In the genomic region with DNA sequence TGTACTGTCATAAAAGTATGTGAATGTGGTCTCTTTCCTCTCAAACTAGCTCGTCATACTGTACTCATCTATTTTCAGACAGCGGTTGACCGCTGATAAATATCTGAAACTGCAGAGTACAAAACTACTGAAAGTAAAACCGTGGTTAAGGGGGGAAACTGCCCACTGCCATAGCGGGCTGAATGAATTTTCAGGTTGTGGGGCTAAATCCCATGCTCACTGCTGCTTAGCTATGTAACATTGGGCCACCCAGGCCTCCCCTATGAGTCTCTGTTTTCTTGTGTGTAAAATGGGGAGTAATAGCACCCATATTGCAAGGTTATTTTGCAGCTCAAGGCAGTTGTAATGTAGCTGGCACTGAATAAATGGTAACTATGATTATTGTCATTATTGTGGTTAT, we compare ENCODE assay signal across 35 cellular contexts.
"Had no signal": no experiment of that assay in that cellular context is flagged by ENCODE, and none has a peak within 500 bp of the region (broad histone marks: within the 10 kb centered on the region; RNA-seq: fewer than 3 reads in every experiment).

No MANE protein-coding gene starts in this region.

- H3K27ac Mint-ChIP-seq: activated B cell treated with CpG ODN at 0.5 μM for 24 hours; activated CD8-positive, alpha-beta T cell treated with anti-CD3 and anti-CD28 coated beads for 36 hours; activated naive CD8-positive, alpha-beta T cell; activated T-helper 17 cell treated with anti-CD3 and anti-CD28 coated beads, Interleukin-2, amount 50 U/mL, for 72 hours; dendritic cell treated with granulocyte-macrophage colony-stimulating factor and Interleukin-4, amounts not matched to agents 40 ng/mL and 50 ng/mL, for 4 days; effector memory CD8-positive, alpha-beta T cell; T-helper 17 cell; T-helper 2 cell treated with Interferon-gamma antibody and Interleukin-4, amounts not matched to agents 5 μg/mL and 100 μg/mL, for 36 hours had no signal

- H3K27ac ChIP-seq: brain microvascular endothelial cell, coronary artery, dorsolateral prefrontal cortex, foreskin keratinocyte, gastrocnemius medialis, heart left ventricle, WERI-Rb-1 had no signal

- H3K9me3 Mint-ChIP-seq: activated T-helper 17 cell treated with anti-CD3 and anti-CD28 coated beads, Interleukin-2, amount 50 U/mL, for 72 hours; central memory CD8-positive, alpha-beta T cell; effector memory CD8-positive, alpha-beta T cell; T-helper 2 cell treated with Interferon-gamma antibody and Interleukin-4, amounts not matched to agents 5 μg/mL and 100 μg/mL, for 36 hours had no signal

- H3K27me3 ChIP-seq: brain microvascular endothelial cell, dorsolateral prefrontal cortex, esophagus muscularis mucosa, foreskin keratinocyte, gastrocnemius medialis, heart left ventricle had no signal

- H3K4me3 Mint-ChIP-seq: activated B cell treated with CpG ODN at 0.5 μM for 24 hours; activated CD8-positive, alpha-beta T cell treated with anti-CD3 and anti-CD28 coated beads for 36 hours; activated naive CD8-positive, alpha-beta T cell; activated T-cell treated with anti-CD3 and anti-CD28 coated beads, Interleukin-2, amount 50 U/mL, for 4 hours; activated T-helper 17 cell treated with anti-CD3 and anti-CD28 coated beads, Interleukin-2, amount 50 U/mL, for 72 hours; central memory CD8-positive, alpha-beta T cell; dendritic cell treated with granulocyte-macrophage colony-stimulating factor and Interleukin-4, amounts not matched to agents 40 ng/mL and 50 ng/mL, for 4 days; effector memory CD8-positive, alpha-beta T cell; T-helper 17 cell; T-helper 2 cell treated with Interferon-gamma antibody and Interleukin-4, amounts not matched to agents 5 μg/mL and 100 μg/mL, for 36 hours had no signal

- H3K4me1 Mint-ChIP-seq: activated B cell treated with CpG ODN at 0.5 μM for 24 hours; activated T-helper 17 cell treated with anti-CD3 and anti-CD28 coated beads, Interleukin-2, amount 50 U/mL, for 72 hours; central memory CD8-positive, alpha-beta T cell; T-helper 17 cell had no signal

- H3K36me3 ChIP-seq: brain microvascular endothelial cell, esophagus muscularis mucosa, gastrocnemius medialis, heart left ventricle, WERI-Rb-1 had no signal

- H3K4me3 ChIP-seq: coronary artery, dorsolateral prefrontal cortex, esophagus muscularis mucosa, gastrocnemius medialis, heart left ventricle had no signal

- FAIRE-seq: astrocyte, bronchial epithelial cell had no signal

- H3K9me3 ChIP-seq: esophagus muscularis mucosa, gastrocnemius medialis had no signal

- ATAC-seq: activated CD4-positive, CD25-positive, alpha-beta regulatory T cell treated with anti-CD3 and anti-CD28 coated beads, Interleukin-2, amount 50 U/mL, for 24 hours; activated CD8-positive, alpha-beta T cell treated with anti-CD3 and anti-CD28 coated beads for 36 hours; activated T-cell treated with anti-CD3 and anti-CD28 coated beads, Interleukin-2, amount 50 U/mL, for 4 hours; activated T-helper 17 cell treated with anti-CD3 and anti-CD28 coated beads, Interleukin-2, amount 50 U/mL, for 72 hours; effector memory CD8-positive, alpha-beta T cell; foreskin keratinocyte; gastrocnemius medialis; heart left ventricle; T-helper 17 cell had no signal

- H3K27me3 Mint-ChIP-seq: activated B cell treated with CpG ODN at 0.5 μM for 24 hours; activated CD8-positive, alpha-beta T cell treated with anti-CD3 and anti-CD28 coated beads for 36 hours; activated naive CD8-positive, alpha-beta T cell; activated T-helper 17 cell treated with anti-CD3 and anti-CD28 coated beads, Interleukin-2, amount 50 U/mL, for 72 hours; central memory CD8-positive, alpha-beta T cell; dendritic cell treated with granulocyte-macrophage colony-stimulating factor and Interleukin-4, amounts not matched to agents 40 ng/mL and 50 ng/mL, for 4 days; effector memory CD8-positive, alpha-beta T cell; T-helper 17 cell had no signal

- H3K4me1 ChIP-seq: foreskin keratinocyte, gastrocnemius medialis, heart left ventricle had no signal

- DNase-seq: activated B cell treated with CpG ODN at 0.5 μM for 24 hours; activated CD4-positive, alpha-beta T cell treated with anti-CD3 and anti-CD28 coated beads for 48 hours; activated CD4-positive, alpha-beta T cell treated with anti-CD3 and anti-CD28 coated beads, Interleukin-2, amount 50 U/mL, for 1 hour; activated CD4-positive, alpha-beta T cell treated with anti-CD3 and anti-CD28 coated beads, Interleukin-2, amount 50 U/mL, for 48 hours; activated CD8-positive, alpha-beta memory T cell treated with anti-CD3 and anti-CD28 coated beads for 24 hours; activated CD8-positive, alpha-beta T cell treated with anti-CD3 and anti-CD28 coated beads for 36 hours; activated effector memory CD4-positive, alpha-beta T cell treated with Interleukin-2 at 50 U/mL for 16 hours; activated gamma-delta T cell treated with Interleukin-2 at 50 U/mL for 16 hours; activated naive CD4-positive, alpha-beta T cell treated with anti-CD3 and anti-CD28 coated beads, Interleukin-2, amount 50 U/mL, for 16 hours; activated naive CD4-positive, alpha-beta T cell treated with Interleukin-2 at 50 U/mL for 16 hours; activated T-cell treated with anti-CD3 and anti-CD28 coated beads, Interleukin-2, amount 50 U/mL, for 4 hours; amniotic stem cell; anterior cingulate cortex; brain microvascular endothelial cell; dorsolateral prefrontal cortex; effector CD4-positive, alpha-beta T cell; effector memory CD8-positive, alpha-beta T cell; erythroblast; foreskin keratinocyte; gastrocnemius medialis; glutamatergic neuron; heart left ventricle; T-helper 17 cell; T1000; WERI-Rb-1 had no signal
